In genomic region chr10:101939273-101939635, GRCh38 we compare ENCODE assay signal across 8 cellular contexts.
A peak's percentile ranks its signal among the peaks of the same experiment; 100 is the strongest.
DNase-seq lines count a peak whose midpoint lies in the region; FAIRE-seq and TF ChIP-seq lines count a peak whose summit lies in the region.

No MANE protein-coding gene starts in this region.

- H3K4me3 Mint-ChIP-seq in brain: peak overlapping the region in 1 of 5 experiments; percentile 52

- in situ Hi-C loops in ACHN (cut with HindIII; ENCODE audit: low pct_ligation_motif_present, low pct_unique_long_range_greater_than_20kb, low sequenced_read_pairs): no loop called here

- H3K27ac Mint-ChIP-seq in brain: peak overlapping the region in 3 of 5 experiments; percentile 59 to 79 (median 69)

- FAIRE-seq in HTR-8/SVneo (lab: Jason Lieb, UNC): peak; percentile 28

- DNase-seq in A172 (ENCODE audit: low spot score) (peak; percentile 23), HTR-8/SVneo (ENCODE audit: insufficient read length, low spot score) (peak; percentile 29), kidney glomerular epithelial cell (lab: John Stamatoyannopoulos, UW) (peak; percentile 43), NCI-H2081 (lab: John Stamatoyannopoulos, UW) (no peak), GF-D8 (lab: John Stamatoyannopoulos, UW) (no peak), ACHN (no peak)
- no peak for DNase-seq in stimulated activated naive CD4-positive, alpha-beta T cell (lab: John Stamatoyannopoulos, UW)

- H3K27me3 Mint-ChIP-seq in brain: peaks cover 3% of the 10 kb centered on the region

- H3K4me1 Mint-ChIP-seq in brain: peaks cover 56% of the 10 kb centered on the region

- TF ChIP-seq CTCF in brain (conservative IDR thresholded peaks at IDR 0.05): no peak

- H3K9me3 Mint-ChIP-seq in brain: peaks cover 0 to 2% (median 0%) of the 10 kb centered on the region in 5 experiments

- H3K36me3 Mint-ChIP-seq in brain: peaks cover 23% of the 10 kb centered on the region

Comparison
In these comparisons a context has a peak if more than half of its experiments do, and no peak if none do; other contexts are left out.
1. DNase-seq: peak in A172 (single experiment), HTR-8/SVneo (single experiment) and kidney glomerular epithelial cell (single experiment); none in NCI-H2081 (0 of 2), GF-D8 (single experiment), ACHN (single experiment) and stimulated activated naive CD4-positive, alpha-beta T cell (0 of 6).